Comparison of ENCODE assay signal across 10 cellular contexts in genomic region chr11:46912526-46913150, GRCh38. TPM values are rescaled to one million over a fixed set of nuclear protein-coding genes. Genes with fewer than 3 reads are reported as not detected.
DNase-seq lines count a peak whose midpoint lies in the region; ATAC-seq and TF ChIP-seq lines count a peak whose summit lies in the region.
"Had no signal": no experiment of that assay in that cellular context is flagged by ENCODE, and none has a peak within 500 bp of the region (broad histone marks: within the 10 kb centered on the region; RNA-seq: fewer than 3 reads in every experiment).

No MANE protein-coding gene starts in this region.

- intact Hi-C loops in breast epithelium (cut with DNase I; ENCODE audit: low total_unique reads): no loop called here
- intact Hi-C loops in MCF 10A (cut with micrococcal nuclease): no loop called here
- intact Hi-C loops in naive thymus-derived CD4-positive, alpha-beta T cell (cut with micrococcal nuclease): no loop called here

- CTCF ChIA-PET in MCF 10A (lab: Yijun Ruan, JAX): interaction anchor here (0.5 to 3.5 kb wide), 3 partner anchors 36 to 417 kb away, joined by 3 to 33 read pairs (median 4); no protein-coding TSS in a partner anchor
- CTCF ChIA-PET in naive thymus-derived CD4-positive, alpha-beta T cell (lab: Charles Lee): interaction anchor here (0.6 kb wide), 1 partner anchor 22 kb away, joined by 3 read pairs; no protein-coding TSS in a partner anchor

- H3K4me1 Mint-ChIP-seq in MCF 10A (ENCODE audit: insufficient read depth, unreplicated experiment) (peaks cover 14% of the 10 kb centered on the region), type B pancreatic cell (ENCODE audit: unreplicated experiment) (peaks cover 56% of the 10 kb centered on the region), immature natural killer cell (peaks cover 11 to 12% of the 10 kb centered on the region in 2 donors)
- H3K4me1 Mint-ChIP-seq in naive thymus-derived CD4-positive, alpha-beta T cell: peaks cover 9 to 16% (median 12%) of the 10 kb centered on the region in 7 donors

- no peaks in the 10 kb centered on the region for H3K36me3 Mint-ChIP-seq in MCF 10A (ENCODE audit: insufficient read depth, unreplicated experiment)
- H3K36me3 Mint-ChIP-seq in type B pancreatic cell: no peaks in the 10 kb centered on the region
- no peaks in the 10 kb centered on the region for H3K36me3 Mint-ChIP-seq in immature natural killer cell
- H3K36me3 Mint-ChIP-seq in naive thymus-derived CD4-positive, alpha-beta T cell: no peaks in the 10 kb centered on the region
- H3K36me3 Mint-ChIP-seq: activated naive CD8-positive, alpha-beta T cell treated with anti-CD3 and anti-CD28 coated beads, Interleukin-2, amount 10 ng/mL, durations not matched to agents 7 days and 5 days had no signal

- H3K4me1 ChIP-seq in breast epithelium: no peaks in the 10 kb centered on the region
- peaks cover 11 to 12% of the 10 kb centered on the region in 2 donors for H3K4me1 ChIP-seq in naive thymus-derived CD4-positive, alpha-beta T cell (ENCODE audit: control insufficient read depth in 2 of 2, insufficient read depth in 2 of 2, low read length in 2 of 2)

- TF ChIP-seq POLR2A in breast epithelium (IDR thresholded peaks at IDR 0.05): no peak

- no peak overlapping the region for H3K4me3 Mint-ChIP-seq in MCF 10A (ENCODE audit: unreplicated experiment)
- peak overlapping the region; percentile 86 for H3K4me3 Mint-ChIP-seq in type B pancreatic cell
- H3K4me3 Mint-ChIP-seq in immature natural killer cell: no peak overlapping the region
- no peak overlapping the region for H3K4me3 Mint-ChIP-seq in naive thymus-derived CD4-positive, alpha-beta T cell
- H3K4me3 Mint-ChIP-seq: activated naive CD8-positive, alpha-beta T cell treated with anti-CD3 and anti-CD28 coated beads, Interleukin-2, amount 10 ng/mL, durations not matched to agents 7 days and 5 days had no signal

- H3K27ac Mint-ChIP-seq in MCF 10A (ENCODE audit: low read depth, unreplicated experiment): no peak overlapping the region
- H3K27ac Mint-ChIP-seq in type B pancreatic cell: peak overlapping the region; percentile 75
- H3K27ac Mint-ChIP-seq in immature natural killer cell: no peak overlapping the region
- H3K27ac Mint-ChIP-seq in naive thymus-derived CD4-positive, alpha-beta T cell: no peak overlapping the region
- H3K27ac Mint-ChIP-seq: activated naive CD8-positive, alpha-beta T cell treated with anti-CD3 and anti-CD28 coated beads, Interleukin-2, amount 10 ng/mL, durations not matched to agents 7 days and 5 days had no signal

- H3K4me3 ChIP-seq in breast epithelium: peak overlapping the region in 2 of 3 donors; percentile 14 to 22
- H3K4me3 ChIP-seq in naive thymus-derived CD4-positive, alpha-beta T cell (ENCODE audit: low read length): no peak overlapping the region

- H3K27me3 Mint-ChIP-seq in MCF 10A (ENCODE audit: insufficient read depth, unreplicated experiment) (no peaks in the 10 kb centered on the region), type B pancreatic cell (peaks cover 13% of the 10 kb centered on the region), immature natural killer cell (ENCODE audit: low read depth in 3 of 3) (peaks cover 6 to 26% (median 22%) of the 10 kb centered on the region in 3 donors)
- peaks cover 53 to 76% (median 60%) of the 10 kb centered on the region in 5 donors for H3K27me3 Mint-ChIP-seq in naive thymus-derived CD4-positive, alpha-beta T cell

- no peak for TF ChIP-seq CTCF in breast epithelium (IDR thresholded peaks at IDR 0.05)
- no peak for TF ChIP-seq CTCF in MCF 10A (IDR thresholded peaks at IDR 0.05; ENCODE audit: unreplicated experiment)
- no peak for TF ChIP-seq CTCF in type B pancreatic cell (conservative IDR thresholded peaks at IDR 0.05)

- no peaks in the 10 kb centered on the region for H3K36me3 ChIP-seq in breast epithelium
- H3K36me3 ChIP-seq in naive thymus-derived CD4-positive, alpha-beta T cell (ENCODE audit: control insufficient read depth in 2 of 3, insufficient read depth in 3 of 3, low read length in 3 of 3): no peaks in the 10 kb centered on the region

- H3K9me3 ChIP-seq in breast epithelium: no peaks in the 10 kb centered on the region
- H3K9me3 ChIP-seq in naive thymus-derived CD4-positive, alpha-beta T cell (ENCODE audit: control insufficient read depth in 2 of 3, low read length in 3 of 3): no peaks in the 10 kb centered on the region

- H3K9me3 Mint-ChIP-seq in MCF 10A (ENCODE audit: unreplicated experiment) (no peaks in the 10 kb centered on the region), type B pancreatic cell (no peaks in the 10 kb centered on the region), immature natural killer cell (no peaks in the 10 kb centered on the region)
- no peaks in the 10 kb centered on the region for H3K9me3 Mint-ChIP-seq in naive thymus-derived CD4-positive, alpha-beta T cell
- H3K9me3 Mint-ChIP-seq: activated naive CD8-positive, alpha-beta T cell treated with anti-CD3 and anti-CD28 coated beads, Interleukin-2, amount 10 ng/mL, durations not matched to agents 7 days and 5 days had no signal

- DNase-seq in breast epithelium (ENCODE audit: low spot score in 2 of 2): no peak
- DNase-seq in MCF 10A (ENCODE audit: unreplicated experiment): no peak
- peak; percentile 44 for DNase-seq in SW480 (ENCODE audit: low spot score)
- DNase-seq in iPS-NIHi11 (ENCODE audit: low spot score): peak; percentile 68
- DNase-seq in type B pancreatic cell (ENCODE audit: extremely low spot score, unreplicated experiment): no peak
- DNase-seq in immature natural killer cell: no peak
- DNase-seq in naive thymus-derived CD4-positive, alpha-beta T cell: no peak
- DNase-seq in hippocampal formation (lab: John Stamatoyannopoulos, UW): no peak
- DNase-seq: activated naive CD8-positive, alpha-beta T cell treated with anti-CD3 and anti-CD28 coated beads, Interleukin-2, amount 10 ng/mL, durations not matched to agents 7 days and 5 days; KG1 had no signal

- POLR2A ChIA-PET in MCF 10A (lab: Yijun Ruan, JAX): interaction anchor here (0.8 to 1.2 kb wide), 3 partner anchors 11 to 29 kb away, joined by 3 to 4 read pairs (median 3); no protein-coding TSS in a partner anchor
- POLR2A ChIA-PET in naive thymus-derived CD4-positive, alpha-beta T cell (lab: Charles Lee): no interaction called here

- H3K27me3 ChIP-seq in breast epithelium: no peaks in the 10 kb centered on the region
- peaks cover 4 to 6% of the 10 kb centered on the region in 2 donors for H3K27me3 ChIP-seq in naive thymus-derived CD4-positive, alpha-beta T cell (ENCODE audit: control insufficient read depth in 2 of 2, insufficient read depth in 2 of 2, low read length in 2 of 2)

- no TSS peak for BruUV-seq in MCF 10A (replicated peaks; lab: Mats Ljungman, UMichigan)

- H3K27ac ChIP-seq in breast epithelium: no peak overlapping the region
- no peak overlapping the region for H3K27ac ChIP-seq in naive thymus-derived CD4-positive, alpha-beta T cell (ENCODE audit: low read depth, low read length)

- no peak for ATAC-seq in naive thymus-derived CD4-positive, alpha-beta T cell

RNA-seq across cellular contexts. Expression of gene LRP4, which starts 5.7 kb away (rescaled TPM):
- total RNA-seq in breast epithelium (1 to 10 TPM; 5.2 to 7.5 (median 6.4) TPM), MCF 10A (2022) (0.88 and 1.0 TPM in 2 replicates), type B pancreatic cell (ENCODE audit: low replicate concordance) (12.8 and 46.9 TPM in 2 replicates)
- not detected for polyA plus RNA-seq in immature natural killer cell
- not detected for total RNA-seq in naive thymus-derived CD4-positive, alpha-beta T cell
- not detected for polyA plus RNA-seq in naive thymus-derived CD4-positive, alpha-beta T cell

RNA-seq across cellular contexts. Expression of gene CSTPP1, which starts 23.9 kb away (rescaled TPM):
- total RNA-seq in breast epithelium (10 to 100 TPM; 13.4 to 43.6 (median 30.5) TPM), MCF 10A (2022) (19.2 and 22.0 TPM in 2 replicates), type B pancreatic cell (ENCODE audit: low replicate concordance) (34.0 and 44.4 TPM in 2 replicates)
- 10 to 100 TPM; 13.2 to 24.1 (median 22.0) TPM for polyA plus RNA-seq in immature natural killer cell
- 10 to 100 TPM in 4 of 5 experiments, 1 to 10 TPM in 1; 9.3 to 18.6 (median 16.1) TPM for total RNA-seq in naive thymus-derived CD4-positive, alpha-beta T cell
- 10 to 100 TPM; 15.2 to 17.0 TPM for polyA plus RNA-seq in naive thymus-derived CD4-positive, alpha-beta T cell

Comparison
In these comparisons a context has a peak if more than half of its experiments do, and no peak if none do; other contexts are left out.
1. DNase-seq: peak in SW480 (single experiment) and iPS-NIHi11 (single experiment); none in breast epithelium (0 of 2), MCF 10A (single experiment), type B pancreatic cell (single experiment), immature natural killer cell (0 of 3), naive thymus-derived CD4-positive, alpha-beta T cell (0 of 9) and hippocampal formation (0 of 2).